Comparison of ENCODE assay signal across 18 cellular contexts in genomic region chr1:232416026-232416568, GRCh38.
DNase-seq lines count a peak whose midpoint lies in the region; ATAC-seq and TF ChIP-seq lines count a peak whose summit lies in the region.
"Had no signal": no experiment of that assay in that cellular context is flagged by ENCODE, and none has a peak within 500 bp of the region (broad histone marks: within the 10 kb centered on the region; RNA-seq: fewer than 3 reads in every experiment).

No MANE protein-coding gene starts in this region.

- CTCF ChIA-PET in A673 (lab: Charles Lee) = no interaction called here

- POLR2A ChIA-PET in A673 (lab: Charles Lee; ENCODE audit: low non-redundant PET) = no interaction called here

- DNase-seq in Daoy (ENCODE audit: low read depth) (peak; percentile 45), NCI-H146 treated with DMSO at 0.1 percent for 48 hours (lab: John Stamatoyannopoulos, UW; ENCODE audit: unreplicated experiment) (peak; percentile 36), coronary artery (ENCODE audit: low spot score) (no peak), kidney glomerular epithelial cell (lab: John Stamatoyannopoulos, UW) (peak; percentile 58), A673 (ENCODE audit: low spot score) (no peak), mucosa of descending colon (no peak), activated gamma-delta T cell (lab: John Stamatoyannopoulos, UW) (no peak)
- DNase-seq: activated CD4-positive, CD25-positive, alpha-beta regulatory T cell; CD4-positive, alpha-beta T cell; DND-41; foreskin fibroblast; left cardiac atrium; retina; SJCRH30; stimulated activated naive B cell treated with anti-CD40 and anti-IgM and Interleukin-4, amounts not matched to agents 10 μg/mL and 1 μg/mL and 100 μg/mL, for 72 hours had no signal

- intact Hi-C loops in A673 (cut with micrococcal nuclease; ENCODE audit: unreplicated experiment) = no loop called here
- intact Hi-C loops in mucosa of descending colon (cut with DNase I, micrococcal nuclease) = no loop called here

- H3K36me3 ChIP-seq in A673 (ENCODE audit: insufficient read depth, low read length, poor library complexity, severe bottlenecking) (no peaks in the 10 kb centered on the region), mucosa of descending colon (ENCODE audit: low read depth) (peaks cover 4% of the 10 kb centered on the region)
- H3K36me3 ChIP-seq: SJCRH30 had no signal

- no TSS peak for BruUV-seq in A673 (replicated peaks; lab: Mats Ljungman, UMichigan)

- no peaks in the 10 kb centered on the region for H3K4me1 ChIP-seq in A673 (ENCODE audit: insufficient read depth, low read length, poor library complexity, severe bottlenecking)
- H3K4me1 ChIP-seq in mucosa of descending colon (ENCODE audit: low read depth) = no peaks in the 10 kb centered on the region
- H3K4me1 ChIP-seq: SJCRH30 had no signal

- ATAC-seq in mucosa of descending colon (no peak), HG03342 (IDR thresholded peaks at IDR 0.05; ENCODE audit: unreplicated experiment) (no peak)
- ATAC-seq: left cardiac atrium; stimulated activated naive B cell treated with anti-CD40 and anti-IgM and Interleukin-4, amounts not matched to agents 10 μg/mL and 1 μg/mL and 100 μg/mL, for 72 hours had no signal

- TF ChIP-seq CTCF in coronary artery (IDR thresholded peaks at IDR 0.05) = no peak
- no peak for TF ChIP-seq CTCF in A673 (conservative IDR thresholded peaks at IDR 0.05; ENCODE audit: low read depth, low read length)
- no peak for TF ChIP-seq CTCF in mucosa of descending colon (IDR thresholded peaks at IDR 0.05)

- no peaks in the 10 kb centered on the region for H3K27me3 ChIP-seq in A673 (replicated peaks; ENCODE audit: insufficient read depth, low read depth, low read length, poor library complexity)
- H3K27me3 ChIP-seq: cardiac muscle cell, neutrophil, SJCRH30 had no signal

- H3K9me3 ChIP-seq in A673 (ENCODE audit: low read depth, low read length, poor library complexity, severe bottlenecking) = no peaks in the 10 kb centered on the region
- H3K9me3 ChIP-seq in mucosa of descending colon = no peaks in the 10 kb centered on the region
- H3K9me3 ChIP-seq: neutrophil, SJCRH30 had no signal

- H3K27ac ChIP-seq in coronary artery (peak overlapping the region; percentile 60 to 73), A673 (ENCODE audit: low read depth, low read length, poor library complexity, severe bottlenecking) (no peak overlapping the region)
- H3K27ac ChIP-seq: cardiac muscle cell, neutrophil, SJCRH30 had no signal

- H3K4me3 ChIP-seq in coronary artery (peak overlapping the region; percentile 64), A673 (ENCODE audit: low read depth, low read length, poor library complexity, severe bottlenecking) (no peak overlapping the region), mucosa of descending colon (no peak overlapping the region)
- H3K4me3 ChIP-seq: cardiac muscle cell, SJCRH30 had no signal

Comparison
In these comparisons a context has a peak if more than half of its experiments do, and no peak if none do; other contexts are left out.
1. DNase-seq: peak in Daoy (single experiment), NCI-H146 treated with DMSO at 0.1 percent for 48 hours (single experiment) and kidney glomerular epithelial cell (single experiment); none in coronary artery (single experiment), A673 (single experiment), mucosa of descending colon (0 of 3) and activated gamma-delta T cell (single experiment).